ENCODE assay signal across 19 cellular contexts in the genomic region with DNA sequence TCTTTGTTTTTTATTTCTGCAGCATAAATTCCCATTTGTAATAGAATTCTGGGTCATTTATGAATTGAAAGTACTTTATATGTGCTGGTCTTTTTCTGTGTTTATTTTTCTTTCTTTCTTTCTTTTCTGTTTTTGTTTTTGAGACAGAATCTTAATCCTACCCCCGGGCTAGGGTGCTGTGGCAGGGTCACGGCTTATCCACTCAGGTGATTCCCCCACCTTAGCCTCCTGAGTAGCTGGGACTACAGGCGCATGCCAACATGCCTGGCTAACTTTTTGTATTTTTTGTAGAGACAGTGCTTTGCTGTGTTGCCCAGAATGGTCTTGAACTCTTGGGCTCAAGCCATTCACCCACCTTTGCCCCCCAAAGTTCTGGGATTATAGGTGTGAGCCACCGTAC. TPM values are rescaled to one million over a fixed set of nuclear protein-coding genes. Genes with fewer than 3 reads are reported as not detected.
A peak's percentile ranks its signal among the peaks of the same experiment; 100 is the strongest.
DNase-seq lines count a peak whose midpoint lies in the region; ATAC-seq and TF ChIP-seq lines count a peak whose summit lies in the region.
"Had no signal": no experiment of that assay in that cellular context is flagged by ENCODE, and none has a peak within 500 bp of the region (broad histone marks: within the 10 kb centered on the region; RNA-seq: fewer than 3 reads in every experiment).

No MANE protein-coding gene starts in this region.

- peak overlapping the region; percentile 15 to 65 (median 29) for H3K27ac ChIP-seq in esophagus muscularis mucosa (replicated peaks in 1 of 4)
- H3K27ac ChIP-seq: GM23248 had no signal

- no peaks in the 10 kb centered on the region for H3K36me3 ChIP-seq in esophagus muscularis mucosa

- peaks cover 16 to 81% (median 73%) of the 10 kb centered on the region in 4 donors for H3K4me1 ChIP-seq in esophagus muscularis mucosa

- H3K4me1 Mint-ChIP-seq in activated CD8-positive, alpha-beta memory T cell treated with anti-CD3 and anti-CD28 coated beads, Interleukin-2, amount 10 ng/mL, durations not matched to agents 7 days and 5 days, result peaks cover 58% of the 10 kb centered on the region
- peaks cover 47 to 50% (median 49%) of the 10 kb centered on the region in 3 donors for H3K4me1 Mint-ChIP-seq in IgD-negative memory B cell
- H3K4me1 Mint-ChIP-seq in stimulated activated effector memory CD8-positive, alpha-beta T cell treated with anti-CD3 and anti-CD28 coated beads, Interleukin-12 subunit alpha, Interleukin-12 subunit beta, amount 100 ng/mL, for 72 hours, result peaks cover 51% of the 10 kb centered on the region
- H3K4me1 Mint-ChIP-seq: mesothelial cell of epicardium had no signal

- TF ChIP-seq POLR2A in esophagus muscularis mucosa (IDR thresholded peaks at IDR 0.05; ENCODE audit: low read depth), result no peak

- no peak for TF ChIP-seq CTCF in esophagus muscularis mucosa (IDR thresholded peaks at IDR 0.05)

- no peak for DNase-seq in activated CD8-positive, alpha-beta memory T cell treated with anti-CD3 and anti-CD28 coated beads, Interleukin-2, amount 10 ng/mL, durations not matched to agents 7 days and 5 days
- DNase-seq in activated CD8-positive, alpha-beta memory T cell treated with anti-CD3 and anti-CD28 coated beads for 24 hours, result no peak
- DNase-seq in esophagus muscularis mucosa (ENCODE audit: extremely low spot score), result no peak
- no peak for DNase-seq in stimulated activated effector memory CD8-positive, alpha-beta T cell treated with anti-CD3 and anti-CD28 coated beads, Interleukin-12 subunit alpha, Interleukin-12 subunit beta, amount 100 ng/mL, for 72 hours (ENCODE audit: low spot score in 2 of 2)
- no peak for DNase-seq in NCI-H446 treated with DMSO at 0.1 percent for 48 hours (lab: John Stamatoyannopoulos, UW)
- no peak for DNase-seq in HUDEP-2 (lab: John Stamatoyannopoulos, UW; ENCODE audit: unreplicated experiment in 76 of 76)
- no peak for DNase-seq in effector CD4-positive, alpha-beta T cell
- DNase-seq: activated CD4-positive, alpha-beta T cell treated with anti-CD3 and anti-CD28 coated beads, Interleukin-2, amount 10 ng/mL, durations not matched to agents 24 days and 14 days; activated naive CD4-positive, alpha-beta T cell treated with anti-CD3 and anti-CD28 coated beads, Interleukin-2, amount 50 U/mL, for 16 hours; GM23248; left colon; NCI-H1694 treated with DMSO at 0.1 percent for 48 hours; OCI-M1; small intestine; stimulated activated CD4-positive, alpha-beta T cell treated with anti-CD3 and anti-CD28 coated beads, Interleukin-2, amount 100 ng/mL, for 48 hours; SW 1271 had no signal

- H3K4me3 ChIP-seq in esophagus muscularis mucosa, result peak overlapping the region in 1 of 4 donors; percentile 6
- H3K4me3 ChIP-seq: GM23248 had no signal

- intact Hi-C loops in esophagus muscularis mucosa (cut with DNase I), result no loop called here

- H3K27me3 Mint-ChIP-seq in activated CD8-positive, alpha-beta memory T cell treated with anti-CD3 and anti-CD28 coated beads, Interleukin-2, amount 10 ng/mL, durations not matched to agents 7 days and 5 days, result no peaks in the 10 kb centered on the region
- peaks cover 3% of the 10 kb centered on the region for H3K27me3 Mint-ChIP-seq in IgD-negative memory B cell
- H3K27me3 Mint-ChIP-seq: activated CD4-positive, alpha-beta T cell treated with anti-CD3 and anti-CD28 coated beads, Interleukin-2, amount 10 ng/mL, durations not matched to agents 24 days and 14 days had no signal

- ATAC-seq in activated CD8-positive, alpha-beta memory T cell treated with anti-CD3 and anti-CD28 coated beads, Interleukin-2, amount 10 ng/mL, durations not matched to agents 7 days and 5 days, result no peak
- ATAC-seq in stimulated activated effector memory CD8-positive, alpha-beta T cell treated with anti-CD3 and anti-CD28 coated beads, Interleukin-12 subunit alpha, Interleukin-12 subunit beta, amount 100 ng/mL, for 72 hours, result no peak
- ATAC-seq: left colon, Right ventricle myocardium inferior had no signal

- WGBS in esophagus muscularis mucosa, result 71% methylated on average over 4 of the region's 4 CpGs

- no peak for TF ChIP-seq EP300 in esophagus muscularis mucosa (IDR thresholded peaks at IDR 0.05)

- no peaks in the 10 kb centered on the region for H3K27me3 ChIP-seq in esophagus muscularis mucosa

- no peaks in the 10 kb centered on the region for H3K9me3 Mint-ChIP-seq in activated CD8-positive, alpha-beta memory T cell treated with anti-CD3 and anti-CD28 coated beads, Interleukin-2, amount 10 ng/mL, durations not matched to agents 7 days and 5 days (ENCODE audit: low read depth)
- H3K9me3 Mint-ChIP-seq in IgD-negative memory B cell, result peaks cover 0 to 1% (median 0%) of the 10 kb centered on the region in 3 donors
- H3K9me3 Mint-ChIP-seq in stimulated activated effector memory CD8-positive, alpha-beta T cell treated with anti-CD3 and anti-CD28 coated beads, Interleukin-12 subunit alpha, Interleukin-12 subunit beta, amount 100 ng/mL, for 72 hours, result no peaks in the 10 kb centered on the region
- H3K9me3 Mint-ChIP-seq: activated CD4-positive, alpha-beta T cell treated with anti-CD3 and anti-CD28 coated beads, Interleukin-2, amount 10 ng/mL, durations not matched to agents 24 days and 14 days had no signal

- CTCF ChIA-PET in activated CD8-positive, alpha-beta memory T cell treated with anti-CD3 and anti-CD28 coated beads, Interleukin-2, amount 10 ng/mL, durations not matched to agents 7 days and 5 days (lab: Charles Lee), result interaction anchor here (1.6 to 3.8 kb wide), 2 partner anchors 10 to 130 kb away, joined by 5 to 14 read pairs; no protein-coding TSS in a partner anchor

- H3K9me3 ChIP-seq in esophagus muscularis mucosa, result no peaks in the 10 kb centered on the region

- H3K36me3 Mint-ChIP-seq in activated CD8-positive, alpha-beta memory T cell treated with anti-CD3 and anti-CD28 coated beads, Interleukin-2, amount 10 ng/mL, durations not matched to agents 7 days and 5 days, result peaks cover 33% of the 10 kb centered on the region
- peaks cover 6% of the 10 kb centered on the region for H3K36me3 Mint-ChIP-seq in IgD-negative memory B cell
- peaks cover 85% of the 10 kb centered on the region for H3K36me3 Mint-ChIP-seq in stimulated activated effector memory CD8-positive, alpha-beta T cell treated with anti-CD3 and anti-CD28 coated beads, Interleukin-12 subunit alpha, Interleukin-12 subunit beta, amount 100 ng/mL, for 72 hours

- no peak overlapping the region for H3K27ac Mint-ChIP-seq in activated CD8-positive, alpha-beta memory T cell treated with anti-CD3 and anti-CD28 coated beads, Interleukin-2, amount 10 ng/mL, durations not matched to agents 7 days and 5 days
- peak overlapping the region in 1 of 3 donors; percentile 58 for H3K27ac Mint-ChIP-seq in IgD-negative memory B cell
- H3K27ac Mint-ChIP-seq in stimulated activated effector memory CD8-positive, alpha-beta T cell treated with anti-CD3 and anti-CD28 coated beads, Interleukin-12 subunit alpha, Interleukin-12 subunit beta, amount 100 ng/mL, for 72 hours, result no peak overlapping the region
- H3K27ac Mint-ChIP-seq: activated CD4-positive, alpha-beta T cell treated with anti-CD3 and anti-CD28 coated beads, Interleukin-2, amount 10 ng/mL, durations not matched to agents 24 days and 14 days; mesothelial cell of epicardium had no signal

- peak overlapping the region; percentile 14 for H3K4me3 Mint-ChIP-seq in activated CD8-positive, alpha-beta memory T cell treated with anti-CD3 and anti-CD28 coated beads, Interleukin-2, amount 10 ng/mL, durations not matched to agents 7 days and 5 days
- peak overlapping the region in 3 of 4 donors; percentile 51 to 89 (median 51) for H3K4me3 Mint-ChIP-seq in IgD-negative memory B cell
- peak overlapping the region; percentile 43 for H3K4me3 Mint-ChIP-seq in stimulated activated effector memory CD8-positive, alpha-beta T cell treated with anti-CD3 and anti-CD28 coated beads, Interleukin-12 subunit alpha, Interleukin-12 subunit beta, amount 100 ng/mL, for 72 hours
- H3K4me3 Mint-ChIP-seq: activated CD4-positive, alpha-beta T cell treated with anti-CD3 and anti-CD28 coated beads, Interleukin-2, amount 10 ng/mL, durations not matched to agents 24 days and 14 days; mesothelial cell of epicardium had no signal

RNA-seq across cellular contexts. Expression of gene RAP1A, which starts 18.7 kb away (rescaled TPM):
- total RNA-seq in activated CD8-positive, alpha-beta memory T cell treated with anti-CD3 and anti-CD28 coated beads, Interleukin-2, amount 10 ng/mL, durations not matched to agents 7 days and 5 days, result 100 to 1,000 TPM; 161 to 224 TPM
- polyA plus RNA-seq in IgD-negative memory B cell, result 44.9 TPM
- total RNA-seq in esophagus muscularis mucosa, result 100 to 1,000 TPM; 171 to 325 (median 216) TPM
